30 cellular contexts compared by ENCODE assay signal in genomic region chr17:68860941-68861340, GRCh38.
"Had no signal": no experiment of that assay in that cellular context is flagged by ENCODE, and none has a peak within 500 bp of the region (broad histone marks: within the 10 kb centered on the region; RNA-seq: fewer than 3 reads in every experiment).

No MANE protein-coding gene starts in this region.

- H3K9me3 Mint-ChIP-seq: activated CD4-positive, alpha-beta T cell treated with anti-CD3 and anti-CD28 coated beads, Interleukin-2, amount 10 ng/mL, durations not matched to agents 24 days and 14 days; activated naive CD4-positive, alpha-beta T cell treated with anti-CD3 and anti-CD28 coated beads, Interleukin-2, amount 10 ng/mL, durations not matched to agents 7 days and 5 days; stimulated activated effector memory CD8-positive, alpha-beta T cell treated with anti-CD3 and anti-CD28 coated beads, Interleukin-12 subunit alpha, Interleukin-12 subunit beta, amount 100 ng/mL, for 72 hours had no signal

- H3K4me3 Mint-ChIP-seq: activated CD4-positive, alpha-beta memory T cell treated with anti-CD3 and anti-CD28 coated beads for 36 hours; activated CD4-positive, alpha-beta T cell treated with anti-CD3 and anti-CD28 coated beads, Interleukin-2, amount 10 ng/mL, durations not matched to agents 24 days and 14 days; activated naive CD4-positive, alpha-beta T cell treated with anti-CD3 and anti-CD28 coated beads, Interleukin-2, amount 10 ng/mL, durations not matched to agents 7 days and 5 days; activated naive CD8-positive, alpha-beta T cell treated with anti-CD3 and anti-CD28 coated beads, Interleukin-2, amount 10 ng/mL, durations not matched to agents 7 days and 5 days; brain; effector memory CD8-positive, alpha-beta T cell; mesothelial cell of epicardium; naive B cell; stimulated activated effector memory CD8-positive, alpha-beta T cell treated with anti-CD3 and anti-CD28 coated beads, Interleukin-12 subunit alpha, Interleukin-12 subunit beta, amount 100 ng/mL, for 72 hours; stimulated activated naive CD8-positive, alpha-beta T cell treated with anti-CD3 and anti-CD28 coated beads, Interleukin-15, Interleukin-2, amounts not matched to agents 100 ng/mL and 50 ng/mL, for 24 hours; type B pancreatic cell had no signal

- H3K4me1 Mint-ChIP-seq: activated CD4-positive, alpha-beta T cell treated with anti-CD3 and anti-CD28 coated beads, Interleukin-2, amount 10 ng/mL, durations not matched to agents 24 days and 14 days; activated naive CD4-positive, alpha-beta T cell treated with anti-CD3 and anti-CD28 coated beads, Interleukin-2, amount 10 ng/mL, durations not matched to agents 7 days and 5 days; activated naive CD8-positive, alpha-beta T cell treated with anti-CD3 and anti-CD28 coated beads, Interleukin-2, amount 10 ng/mL, durations not matched to agents 7 days and 5 days; mesothelial cell of epicardium; naive B cell; stimulated activated effector memory CD8-positive, alpha-beta T cell treated with anti-CD3 and anti-CD28 coated beads, Interleukin-12 subunit alpha, Interleukin-12 subunit beta, amount 100 ng/mL, for 72 hours had no signal

- H3K4me1 ChIP-seq: ascending aorta, gastroesophageal sphincter, sigmoid colon, uterus had no signal

- H3K27me3 ChIP-seq: ascending aorta, gastroesophageal sphincter, ovary, sigmoid colon, uterus had no signal

- FAIRE-seq: keratinocyte, small intestine had no signal

- H3K4me3 ChIP-seq: ascending aorta, gastroesophageal sphincter, ovary, sigmoid colon, thoracic aorta, uterus had no signal

- H3K36me3 Mint-ChIP-seq: activated CD4-positive, alpha-beta memory T cell treated with anti-CD3 and anti-CD28 coated beads for 36 hours; activated naive CD4-positive, alpha-beta T cell treated with anti-CD3 and anti-CD28 coated beads, Interleukin-2, amount 10 ng/mL, durations not matched to agents 7 days and 5 days; activated naive CD8-positive, alpha-beta T cell treated with anti-CD3 and anti-CD28 coated beads, Interleukin-2, amount 10 ng/mL, durations not matched to agents 7 days and 5 days; brain; mesothelial cell of epicardium; naive B cell; stimulated activated effector memory CD8-positive, alpha-beta T cell treated with anti-CD3 and anti-CD28 coated beads, Interleukin-12 subunit alpha, Interleukin-12 subunit beta, amount 100 ng/mL, for 72 hours; type B pancreatic cell had no signal

- H3K27ac Mint-ChIP-seq: activated CD4-positive, alpha-beta memory T cell treated with anti-CD3 and anti-CD28 coated beads for 36 hours; activated CD4-positive, alpha-beta T cell treated with anti-CD3 and anti-CD28 coated beads, Interleukin-2, amount 10 ng/mL, durations not matched to agents 24 days and 14 days; activated naive CD4-positive, alpha-beta T cell treated with anti-CD3 and anti-CD28 coated beads, Interleukin-2, amount 10 ng/mL, durations not matched to agents 7 days and 5 days; activated naive CD8-positive, alpha-beta T cell treated with anti-CD3 and anti-CD28 coated beads, Interleukin-2, amount 10 ng/mL, durations not matched to agents 7 days and 5 days; effector memory CD8-positive, alpha-beta T cell; mesothelial cell of epicardium; naive B cell; progenitor cell of endocrine pancreas; stimulated activated effector memory CD8-positive, alpha-beta T cell treated with anti-CD3 and anti-CD28 coated beads, Interleukin-12 subunit alpha, Interleukin-12 subunit beta, amount 100 ng/mL, for 72 hours; stimulated activated naive CD8-positive, alpha-beta T cell treated with anti-CD3 and anti-CD28 coated beads, Interleukin-15, Interleukin-2, amounts not matched to agents 100 ng/mL and 50 ng/mL, for 24 hours; type B pancreatic cell had no signal

- H3K9me3 ChIP-seq: ovary, sigmoid colon, uterus had no signal

- DNase-seq: activated CD4-positive, alpha-beta memory T cell treated with anti-CD3 and anti-CD28 coated beads for 36 hours; activated CD4-positive, alpha-beta T cell treated with anti-CD3 and anti-CD28 coated beads, Interleukin-2, amount 10 ng/mL, durations not matched to agents 24 days and 14 days; activated CD4-positive, CD25-positive, alpha-beta regulatory T cell treated with anti-CD3 and anti-CD28 coated beads, Interleukin-2, amount 50 U/mL, for 72 hours; activated CD8-positive, alpha-beta memory T cell treated with anti-CD3 and anti-CD28 coated beads, Interleukin-2, amount 50 U/mL, for 4 hours; activated gamma-delta T cell; activated naive CD4-positive, alpha-beta T cell treated with anti-CD3 and anti-CD28 coated beads, Interleukin-2, amount 10 ng/mL, durations not matched to agents 7 days and 5 days; activated naive CD8-positive, alpha-beta T cell treated with anti-CD3 and anti-CD28 coated beads, Interleukin-2, amount 10 ng/mL, durations not matched to agents 7 days and 5 days; activated T-cell treated with anti-CD3 and anti-CD28 coated beads, Interleukin-2, amount 50 U/mL, for 1 hour; cortex of kidney; effector memory CD8-positive, alpha-beta T cell; hippocampal formation; left cardiac atrium; mammary epithelial cell; naive B cell; ovary; sigmoid colon; small intestine; stimulated activated CD4-positive, alpha-beta T cell treated with anti-CD3 and anti-CD28 coated beads, Interleukin-4, amount 100 ng/mL, for 24 hours; T1000; uterus had no signal

- ATAC-seq: effector memory CD8-positive, alpha-beta T cell; gastroesophageal sphincter; stimulated activated effector memory CD8-positive, alpha-beta T cell treated with anti-CD3 and anti-CD28 coated beads, Interleukin-12 subunit alpha, Interleukin-12 subunit beta, amount 100 ng/mL, for 72 hours had no signal

- H3K27me3 Mint-ChIP-seq: activated CD4-positive, alpha-beta T cell treated with anti-CD3 and anti-CD28 coated beads, Interleukin-2, amount 10 ng/mL, durations not matched to agents 24 days and 14 days; activated naive CD4-positive, alpha-beta T cell treated with anti-CD3 and anti-CD28 coated beads, Interleukin-2, amount 10 ng/mL, durations not matched to agents 7 days and 5 days; brain; progenitor cell of endocrine pancreas; type B pancreatic cell had no signal

- H3K36me3 ChIP-seq: ascending aorta, gastroesophageal sphincter, ovary, sigmoid colon, thoracic aorta, uterus had no signal

- H3K27ac ChIP-seq: ascending aorta, gastroesophageal sphincter, ovary, sigmoid colon, thoracic aorta, uterus had no signal
